In the genomic region with DNA sequence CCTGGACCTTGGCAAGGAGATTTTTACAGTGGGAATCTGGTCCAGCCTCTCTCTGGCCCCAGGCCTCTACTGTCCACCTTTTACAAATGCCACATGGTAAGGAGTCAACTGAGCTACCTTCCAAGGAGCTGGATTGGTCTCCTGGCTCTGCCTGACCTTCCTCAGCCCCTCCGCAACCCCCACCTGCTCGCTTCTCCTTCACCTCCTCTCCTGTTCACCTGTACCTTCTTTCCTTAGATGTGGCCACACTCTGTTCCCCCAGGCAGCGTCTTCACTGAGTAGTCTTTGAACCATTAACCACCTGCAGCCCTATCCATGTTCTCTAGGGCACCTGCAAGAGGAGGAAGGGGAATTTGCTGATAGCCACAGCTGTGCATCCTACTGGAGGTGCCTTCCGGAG, we compare ENCODE assay signal across 9 cellular contexts. TPM values are rescaled to one million over a fixed set of nuclear protein-coding genes. Genes with fewer than 3 reads are reported as not detected.
A peak's percentile ranks its signal among the peaks of the same experiment; 100 is the strongest.
DNase-seq lines count a peak whose midpoint lies in the region; ATAC-seq and TF ChIP-seq lines count a peak whose summit lies in the region.
"Had no signal": no experiment of that assay in that cellular context is flagged by ENCODE, and none has a peak within 500 bp of the region (broad histone marks: within the 10 kb centered on the region; RNA-seq: fewer than 3 reads in every experiment).

No MANE protein-coding gene starts in this region.

- no peaks in the 10 kb centered on the region for H3K27me3 Mint-ChIP-seq in T-helper 1 cell treated with Interleukin-12 subunit alpha and Interleukin-12 subunit beta and Interleukin-4 antibody, amounts not matched to agents 30 μg/mL and 1 μg/mL, for 36 hours (ENCODE audit: low read depth)
- no peaks in the 10 kb centered on the region for H3K27me3 Mint-ChIP-seq in activated CD4-positive, alpha-beta memory T cell treated with anti-CD3 and anti-CD28 coated beads, Interleukin-2, amount 10 ng/mL, durations not matched to agents 7 days and 5 days

- no peak for TF ChIP-seq EP300 in gastroesophageal sphincter (IDR thresholded peaks at IDR 0.05)

- H3K4me1 Mint-ChIP-seq in T-helper 1 cell treated with Interleukin-12 subunit alpha and Interleukin-12 subunit beta and Interleukin-4 antibody, amounts not matched to agents 30 μg/mL and 1 μg/mL, for 36 hours (ENCODE audit: low read depth): peaks cover 59% of the 10 kb centered on the region
- H3K4me1 Mint-ChIP-seq in activated CD4-positive, alpha-beta memory T cell treated with anti-CD3 and anti-CD28 coated beads, Interleukin-2, amount 10 ng/mL, durations not matched to agents 7 days and 5 days: peaks cover 54% of the 10 kb centered on the region

- CTCF ChIA-PET in activated CD4-positive, alpha-beta memory T cell treated with anti-CD3 and anti-CD28 coated beads, Interleukin-2, amount 10 ng/mL, durations not matched to agents 7 days and 5 days (lab: Charles Lee): interaction anchor here (0.6 to 5.9 kb wide), 22 partner anchors 9 to 261 kb away, joined by 3 to 82 read pairs (median 6); partner anchors contain the start of genes FLOT1, GTF2H4 and VARS2

- H3K4me3 Mint-ChIP-seq in T-helper 1 cell treated with Interleukin-12 subunit alpha and Interleukin-12 subunit beta and Interleukin-4 antibody, amounts not matched to agents 30 μg/mL and 1 μg/mL, for 36 hours: peak overlapping the region; percentile 92
- peak overlapping the region; percentile 86 for H3K4me3 Mint-ChIP-seq in activated CD4-positive, alpha-beta memory T cell treated with anti-CD3 and anti-CD28 coated beads, Interleukin-2, amount 10 ng/mL, durations not matched to agents 7 days and 5 days

- H3K36me3 ChIP-seq in gastroesophageal sphincter: no peaks in the 10 kb centered on the region
- H3K36me3 ChIP-seq in skeletal muscle tissue (ENCODE audit: control insufficient read depth in 3 of 3, insufficient read depth in 3 of 3, low read length in 3 of 3): no peaks in the 10 kb centered on the region
- H3K36me3 ChIP-seq: tibial artery had no signal

- no peak for TF ChIP-seq POLR2A in gastroesophageal sphincter (IDR thresholded peaks at IDR 0.05)

- peak overlapping the region; percentile 12 to 82 (median 52) for H3K27ac ChIP-seq in gastroesophageal sphincter
- H3K27ac ChIP-seq in skeletal muscle tissue (ENCODE audit: low read depth, low read length): peak overlapping the region; percentile 93

- POLR2A ChIA-PET in activated CD4-positive, alpha-beta memory T cell treated with anti-CD3 and anti-CD28 coated beads, Interleukin-2, amount 10 ng/mL, durations not matched to agents 7 days and 5 days (lab: Charles Lee): interaction anchor here (0.8 to 2.8 kb wide), 6 partner anchors 9 to 251 kb away, joined by 3 to 8 read pairs (median 3); no protein-coding TSS in a partner anchor

- H3K27me3 ChIP-seq in gastroesophageal sphincter (no peaks in the 10 kb centered on the region), skeletal muscle tissue (ENCODE audit: control insufficient read depth in 3 of 3, insufficient read depth in 3 of 3, low read length in 3 of 3) (no peaks in the 10 kb centered on the region)
- H3K27me3 ChIP-seq: tibial artery had no signal

- ATAC-seq in gastroesophageal sphincter: no peak

- H3K9me3 Mint-ChIP-seq in T-helper 1 cell treated with Interleukin-12 subunit alpha and Interleukin-12 subunit beta and Interleukin-4 antibody, amounts not matched to agents 30 μg/mL and 1 μg/mL, for 36 hours: no peaks in the 10 kb centered on the region
- no peaks in the 10 kb centered on the region for H3K9me3 Mint-ChIP-seq in activated CD4-positive, alpha-beta memory T cell treated with anti-CD3 and anti-CD28 coated beads, Interleukin-2, amount 10 ng/mL, durations not matched to agents 7 days and 5 days

- WGBS in gastroesophageal sphincter (ENCODE audit: low coverage in 1 of 2), 2 donors: 77 to 86% methylated on average over 3 of the region's 4 CpGs

- H3K4me3 ChIP-seq in gastroesophageal sphincter (no peak overlapping the region), skeletal muscle tissue (ENCODE audit: low read length in 3 of 3) (peak overlapping the region in 2 of 3 donors; percentile 16 to 19)

- H3K4me1 ChIP-seq in gastroesophageal sphincter: peaks cover 0 to 28% (median 7%) of the 10 kb centered on the region in 3 donors
- peaks cover 22 to 31% (median 29%) of the 10 kb centered on the region in 3 donors for H3K4me1 ChIP-seq in skeletal muscle tissue (ENCODE audit: control insufficient read depth in 3 of 3, insufficient read depth in 3 of 3, low read length in 3 of 3)

- peaks cover 20% of the 10 kb centered on the region for H3K36me3 Mint-ChIP-seq in T-helper 1 cell treated with Interleukin-12 subunit alpha and Interleukin-12 subunit beta and Interleukin-4 antibody, amounts not matched to agents 30 μg/mL and 1 μg/mL, for 36 hours (ENCODE audit: low read depth)
- H3K36me3 Mint-ChIP-seq in activated CD4-positive, alpha-beta memory T cell treated with anti-CD3 and anti-CD28 coated beads, Interleukin-2, amount 10 ng/mL, durations not matched to agents 7 days and 5 days (ENCODE audit: low read depth): peaks cover 15% of the 10 kb centered on the region

- no peak for DNase-seq in T-helper 1 cell
- DNase-seq in activated CD4-positive, alpha-beta memory T cell treated with anti-CD3 and anti-CD28 coated beads, Interleukin-2, amount 10 ng/mL, durations not matched to agents 7 days and 5 days: no peak
- DNase-seq in AG20443 (ENCODE audit: low spot score): no peak
- DNase-seq in NCI-H1417 treated with DMSO at 0.1 percent for 48 hours (lab: John Stamatoyannopoulos, UW): no peak
- no peak for DNase-seq in NCI-H446 (lab: John Stamatoyannopoulos, UW)

- peak overlapping the region; percentile 95 for H3K27ac Mint-ChIP-seq in T-helper 1 cell treated with Interleukin-12 subunit alpha and Interleukin-12 subunit beta and Interleukin-4 antibody, amounts not matched to agents 30 μg/mL and 1 μg/mL, for 36 hours
- peak overlapping the region; percentile 66 for H3K27ac Mint-ChIP-seq in activated CD4-positive, alpha-beta memory T cell treated with anti-CD3 and anti-CD28 coated beads, Interleukin-2, amount 10 ng/mL, durations not matched to agents 7 days and 5 days

- peak overlapping the region; percentile 22 to 84 (median 70) for H3K9ac ChIP-seq in skeletal muscle tissue (ENCODE audit: low read depth in 1 of 3, low read length in 3 of 3)

- no peaks in the 10 kb centered on the region for H3K9me3 ChIP-seq in gastroesophageal sphincter
- no peaks in the 10 kb centered on the region for H3K9me3 ChIP-seq in skeletal muscle tissue (ENCODE audit: control insufficient read depth in 3 of 3, low read length in 3 of 3)
- H3K9me3 ChIP-seq: tibial artery had no signal

- no peak for TF ChIP-seq CTCF in gastroesophageal sphincter (IDR thresholded peaks at IDR 0.05)

RNA-seq across cellular contexts. Expression of gene DDR1, which starts 55.3 kb away (rescaled TPM):
- total RNA-seq in activated CD4-positive, alpha-beta memory T cell treated with anti-CD3 and anti-CD28 coated beads, Interleukin-2, amount 10 ng/mL, durations not matched to agents 7 days and 5 days: 1 to 10 TPM; 1.8 to 3.2 TPM
- 10 to 100 TPM; 25.4 to 40.4 (median 30.9) TPM for total RNA-seq in gastroesophageal sphincter
- 40.7 TPM for total RNA-seq in skeletal muscle tissue

Comparison
In these comparisons a context has a peak if more than half of its experiments do, and no peak if none do; other contexts are left out.
1. H3K4me3 ChIP-seq: peak in skeletal muscle tissue (2 of 3); none in gastroesophageal sphincter (0 of 2).